In the genomic region with DNA sequence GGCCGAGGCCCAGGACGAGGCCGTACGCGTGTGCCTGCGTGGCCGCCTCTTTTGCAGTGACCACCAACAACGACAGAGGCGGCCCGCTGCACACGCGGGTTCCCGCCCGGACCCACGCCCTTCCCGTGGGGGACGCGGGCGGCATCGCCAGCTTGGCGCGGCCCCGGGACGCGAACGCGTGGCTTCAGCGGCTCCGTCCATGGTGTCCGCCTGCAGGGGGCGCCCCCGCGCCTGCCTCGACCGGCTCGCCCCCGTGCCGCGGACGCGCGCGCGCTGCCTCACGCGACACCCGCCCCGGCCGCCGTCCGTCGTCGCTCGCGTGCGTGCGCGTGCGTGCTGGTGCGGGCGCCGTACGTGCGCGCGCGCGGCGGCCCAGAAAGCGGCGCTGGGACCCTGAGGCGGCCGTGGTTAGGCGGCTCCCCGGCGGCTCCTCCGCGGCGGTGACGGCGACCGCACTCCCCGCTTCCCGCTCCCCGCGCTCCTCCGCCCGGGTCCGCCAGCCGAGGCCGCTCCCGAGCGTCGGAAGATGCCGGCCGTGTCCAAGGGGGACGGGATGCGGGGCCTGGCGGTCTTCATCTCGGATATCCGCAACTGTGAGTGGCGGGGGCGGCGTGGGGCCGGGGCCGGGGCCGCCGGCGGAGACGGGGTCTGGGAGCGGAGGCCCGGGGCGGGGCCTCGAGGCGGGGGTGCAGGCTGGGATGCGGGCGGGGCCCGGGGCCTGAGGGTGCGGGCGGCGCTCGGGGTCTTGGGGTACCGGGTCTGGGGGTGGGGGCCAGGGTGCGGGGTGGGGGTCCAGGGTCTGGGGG, we compare ENCODE assay signal across 8 cellular contexts. TPM values are rescaled to one million over a fixed set of nuclear protein-coding genes. Genes with fewer than 3 reads are reported as not detected.
DNase-seq lines count a peak whose midpoint lies in the region; ATAC-seq and TF ChIP-seq lines count a peak whose summit lies in the region.

TSS of gene AP2A2 (plus strand) at position 375 of the 806 bp plus-strand sequence. CDS start at position 527, 152 bp downstream.

- H3K36me3 Mint-ChIP-seq in H9 (ENCODE audit: insufficient read depth in 1 of 3, low read depth in 3 of 3): peaks cover 4 to 14% (median 12%) of the 10 kb centered on the region in 3 experiments; a peak in 5 of 7 replicates
- H3K36me3 Mint-ChIP-seq in activated naive CD8-positive, alpha-beta T cell treated with anti-CD3 and anti-CD28 coated beads, Interleukin-2, amount 50 U/mL, for 24 hours (ENCODE audit: low read depth): no peaks in the 10 kb centered on the region

- no peak within 1 kb of the TSS for H3K4ac ChIP-seq in H9 (ENCODE audit: low read depth, low read length)

- H2BK5ac ChIP-seq in H9 (ENCODE audit: insufficient read length, low read length): no peak within 1 kb of the TSS

- no peak for TF ChIP-seq EP300 in transverse colon (IDR thresholded peaks at IDR 0.05; ENCODE audit: low read depth)

- no peak within 1 kb of the TSS for H2BK120ac ChIP-seq in H9 (ENCODE audit: low read depth, low read length, poor library complexity, severe bottlenecking)

- no peak within 1 kb of the TSS for H4K5ac ChIP-seq in H9 (ENCODE audit: insufficient read length, low read depth, low read length)

- no peak within 1 kb of the TSS for H3T11ph ChIP-seq in H9 (ENCODE audit: low read length)

- H2BK20ac ChIP-seq in H9 (ENCODE audit: low read depth, low read length, poor library complexity, severe bottlenecking): no peak within 1 kb of the TSS

- peaks cover 14 to 18% of the 10 kb centered on the region in 2 experiments for H3K4me1 Mint-ChIP-seq in H9
- peaks cover 29% of the 10 kb centered on the region for H3K4me1 Mint-ChIP-seq in activated naive CD8-positive, alpha-beta T cell treated with anti-CD3 and anti-CD28 coated beads, Interleukin-2, amount 50 U/mL, for 24 hours

- no peaks in the 10 kb centered on the region for H3K9me2 ChIP-seq in MM.1S (replicated peaks; ENCODE audit: insufficient read depth, low read length)

- H3K4me2 ChIP-seq in H9 (ENCODE audit: insufficient read depth, insufficient read length, low read length) (peak within 1 kb of the TSS; percentile 76), MM.1S (ENCODE audit: low read depth, low read length) (peak within 1 kb of the TSS; percentile 89)

- no CpG with 5 or more reads among the region's 124 CpGs for whole genome bisulfite sequencing in H9 (ENCODE audit: extremely low coverage, insufficient read length, low lambda C conversion rate)
- WGBS in transverse colon (ENCODE audit: low coverage in 1 of 2), 2 donors: 0% methylated on average over 24 of the region's 124 CpGs; no CpG with 5 or more reads in 1 of the 2 donors

- no peak within 1 kb of the TSS for H4K8ac ChIP-seq in H9 (replicated peaks; ENCODE audit: insufficient read length, low read depth, low read length)

- H3K9me3 Mint-ChIP-seq in H9: no peaks in the 10 kb centered on the region
- H3K9me3 Mint-ChIP-seq in activated naive CD8-positive, alpha-beta T cell treated with anti-CD3 and anti-CD28 coated beads, Interleukin-2, amount 50 U/mL, for 24 hours: no peaks in the 10 kb centered on the region

- H2BK15ac ChIP-seq in H9 (ENCODE audit: low read depth, low read length): no peak within 1 kb of the TSS; the same call in 1 of the 2 replicates

- H3K9ac ChIP-seq in H9 (ENCODE audit: extremely low read depth, insufficient read length, low read length) (peak within 1 kb of the TSS; percentile 45), MM.1S (ENCODE audit: low read length) (peak within 1 kb of the TSS; percentile 59)

- H2AK5ac ChIP-seq in H9 (ENCODE audit: insufficient read length, low read length): no peak within 1 kb of the TSS

- H4K91ac ChIP-seq in H9 (ENCODE audit: insufficient read length, low read depth, low read length): peak within 1 kb of the TSS; percentile 44

- H3K56ac ChIP-seq in H9 (ENCODE audit: insufficient read length, low read depth, low read length): no peak within 1 kb of the TSS

- no peak within 1 kb of the TSS for H3K27ac ChIP-seq in H9 (ENCODE audit: insufficient read length, low read depth, low read length)
- H3K27ac ChIP-seq in MM.1S (ENCODE audit: low read length): peak within 1 kb of the TSS; percentile 34; the same call in 1 of the 2 replicates
- H3K27ac ChIP-seq in transverse colon: peak within 1 kb of the TSS; percentile 94 to 99 (median 98)

- H4K20me1 ChIP-seq in H9 (ENCODE audit: control insufficient read depth, insufficient read depth, insufficient read length): no peaks in the 10 kb centered on the region
- H4K20me1 ChIP-seq in MM.1S (ENCODE audit: insufficient read depth, low read length): peaks cover under 1% of the 10 kb centered on the region; the same call in 1 of the 2 replicates

- TF ChIP-seq CTCF in H9 (conservative IDR thresholded peaks at IDR 0.05) (peak; percentile 75), MM.1S (IDR thresholded peaks at IDR 0.05; ENCODE audit: low read length) (peak; percentile 45), transverse colon (IDR thresholded peaks at IDR 0.05) (peak; percentile 54 to 83 (median 75))

- H3K79me2 ChIP-seq in H9 (ENCODE audit: insufficient read depth, low read length) (peaks cover 11% of the 10 kb centered on the region; the same call in 1 of the 2 replicates), MM.1S (ENCODE audit: low read length) (peaks cover 40% of the 10 kb centered on the region)

- DNase-seq in GF-D8 (lab: John Stamatoyannopoulos, UW): peak; percentile 19
- DNase-seq in H9: peak; percentile 86
- peak; percentile 94 for DNase-seq in MM.1S
- peak; percentile 85 for DNase-seq in T follicular helper cell (ENCODE audit: low read depth)
- peak; percentile 95 for DNase-seq in activated naive CD8-positive, alpha-beta T cell treated with anti-CD3 and anti-CD28 coated beads, Interleukin-2, amount 50 U/mL, for 24 hours
- DNase-seq in cardiac septum (ENCODE audit: low spot score): peak; percentile 94
- DNase-seq in posterior cingulate gyrus: peak; percentile 68 to 98 (median 78)
- DNase-seq in transverse colon: peak; percentile 93

- no peak within 1 kb of the TSS for H3K14ac ChIP-seq in H9 (ENCODE audit: insufficient read depth, low read length)

- H3K27me3 ChIP-seq in H9 (ENCODE audit: insufficient read depth, low read length) (no peaks in the 10 kb centered on the region), MM.1S (replicated peaks; ENCODE audit: insufficient read depth, low read length) (no peaks in the 10 kb centered on the region), transverse colon (no peaks in the 10 kb centered on the region)

- no peaks in the 10 kb centered on the region for H3K9me3 ChIP-seq in H9 (ENCODE audit: control insufficient read depth, low read depth, low read length)
- no peaks in the 10 kb centered on the region for H3K9me3 ChIP-seq in MM.1S (replicated peaks; ENCODE audit: insufficient read depth, low read length)
- H3K9me3 ChIP-seq in transverse colon: no peaks in the 10 kb centered on the region

- no peak within 1 kb of the TSS for H2AFZ ChIP-seq in H9 (ENCODE audit: low read length)
- H2AFZ ChIP-seq in MM.1S (ENCODE audit: low read length): no peak within 1 kb of the TSS

- H3K79me1 ChIP-seq in H9 (ENCODE audit: insufficient read depth, low read depth, low read length, poor library complexity, severe bottlenecking): peaks cover 12% of the 10 kb centered on the region

- no peak within 1 kb of the TSS for H3K18ac ChIP-seq in H9 (ENCODE audit: insufficient read length, low read depth, low read length)

- intact Hi-C loops in cardiac septum (cut with DNase I): loop anchor here (1.0 to 2.0 kb wide), 2 partner anchors 14 to 81 kb away; no protein-coding TSS in a partner anchor
- intact Hi-C loops in posterior cingulate gyrus (cut with DNase I): loop anchor here (2.0 to 10.0 kb wide), 3 partner anchors 15 to 129 kb away; partner anchors contain the start of gene CHID1
- intact Hi-C loops in transverse colon (cut with DNase I; ENCODE audit: low total_unique reads): no loop called here

- TF ChIP-seq POLR2A in transverse colon (IDR thresholded peaks at IDR 0.05): peak; percentile 52

- in situ Hi-C loops in transverse colon (cut with MboI; ENCODE audit: low pct_ligation_motif_present in 1 of 4, low pct_unique_long_range_greater_than_20kb in 1 of 4, low sequenced_read_pairs in 3 of 4): no loop called here

- H3K36me3 ChIP-seq in MM.1S (replicated peaks; ENCODE audit: insufficient read depth, low read length) (no peaks in the 10 kb centered on the region), transverse colon (no peaks in the 10 kb centered on the region)

- H3F3A ChIP-seq in MM.1S (ENCODE audit: insufficient read depth, low read length): peaks cover 27% of the 10 kb centered on the region

- H3K27ac Mint-ChIP-seq in H9: peak within 1 kb of the TSS in 2 of 3 experiments; percentile 57 to 96; a peak in 3 of 7 replicates
- peak within 1 kb of the TSS; percentile 77 for H3K27ac Mint-ChIP-seq in activated naive CD8-positive, alpha-beta T cell treated with anti-CD3 and anti-CD28 coated beads, Interleukin-2, amount 50 U/mL, for 24 hours

- H2BK12ac ChIP-seq in H9 (ENCODE audit: insufficient read length, low read depth, low read length): no peak within 1 kb of the TSS

- peak within 1 kb of the TSS; percentile 75 for H3K4me3 ChIP-seq in MM.1S (ENCODE audit: low read length)
- peak within 1 kb of the TSS; percentile 76 to 99 (median 94) for H3K4me3 ChIP-seq in transverse colon

- H3K27me3 Mint-ChIP-seq in H9 (ENCODE audit: low read depth): no peaks in the 10 kb centered on the region
- no peaks in the 10 kb centered on the region for H3K27me3 Mint-ChIP-seq in activated naive CD8-positive, alpha-beta T cell treated with anti-CD3 and anti-CD28 coated beads, Interleukin-2, amount 50 U/mL, for 24 hours

- peak within 1 kb of the TSS; percentile 82 to 87 for H3K4me3 Mint-ChIP-seq in H9
- peak within 1 kb of the TSS; percentile 81 for H3K4me3 Mint-ChIP-seq in activated naive CD8-positive, alpha-beta T cell treated with anti-CD3 and anti-CD28 coated beads, Interleukin-2, amount 50 U/mL, for 24 hours

- ATAC-seq in activated naive CD8-positive, alpha-beta T cell treated with anti-CD3 and anti-CD28 coated beads, Interleukin-2, amount 50 U/mL, for 24 hours: peak; percentile 81

- no peak within 1 kb of the TSS for H3K23ac ChIP-seq in H9 (ENCODE audit: insufficient read length, low read depth, low read length)

- H3K4me1 ChIP-seq in H9 (ENCODE audit: insufficient read depth, low read length): peaks cover under 1% of the 10 kb centered on the region; the same call in 1 of the 2 replicates
- H3K4me1 ChIP-seq in MM.1S (ENCODE audit: low read length): peaks cover 26% of the 10 kb centered on the region
- H3K4me1 ChIP-seq in transverse colon: peaks cover 26 to 46% (median 41%) of the 10 kb centered on the region in 4 donors

- H3K23me2 ChIP-seq in H9 (ENCODE audit: insufficient read length, low read depth, low read length, poor library complexity, severe bottlenecking): peaks cover 7% of the 10 kb centered on the region

RNA-seq across cellular contexts. Expression of gene AP2A2, which starts in this region (rescaled TPM):
- total RNA-seq in H9 (2021) (51.7 and 53.7 TPM in 2 replicates), cardiac septum (40.3 TPM), transverse colon (100 to 1,000 TPM in 2 of 4 donors, 10 to 100 TPM in 2; 70.5 to 130 (median 102) TPM)

Comparison
In these comparisons a context has a peak if more than half of its experiments do, and no peak if none do; other contexts are left out.
1. DNase-seq: peak in every context shown above with its lines; median percentile 95 in activated naive CD8-positive, alpha-beta T cell treated with anti-CD3 and anti-CD28 coated beads, Interleukin-2, amount 50 U/mL, for 24 hours; 94 in MM.1S; 94 in cardiac septum; 93 in transverse colon; 86 in H9; 85 in T follicular helper cell; 78 in posterior cingulate gyrus; 19 in GF-D8.